In the genomic region with DNA sequence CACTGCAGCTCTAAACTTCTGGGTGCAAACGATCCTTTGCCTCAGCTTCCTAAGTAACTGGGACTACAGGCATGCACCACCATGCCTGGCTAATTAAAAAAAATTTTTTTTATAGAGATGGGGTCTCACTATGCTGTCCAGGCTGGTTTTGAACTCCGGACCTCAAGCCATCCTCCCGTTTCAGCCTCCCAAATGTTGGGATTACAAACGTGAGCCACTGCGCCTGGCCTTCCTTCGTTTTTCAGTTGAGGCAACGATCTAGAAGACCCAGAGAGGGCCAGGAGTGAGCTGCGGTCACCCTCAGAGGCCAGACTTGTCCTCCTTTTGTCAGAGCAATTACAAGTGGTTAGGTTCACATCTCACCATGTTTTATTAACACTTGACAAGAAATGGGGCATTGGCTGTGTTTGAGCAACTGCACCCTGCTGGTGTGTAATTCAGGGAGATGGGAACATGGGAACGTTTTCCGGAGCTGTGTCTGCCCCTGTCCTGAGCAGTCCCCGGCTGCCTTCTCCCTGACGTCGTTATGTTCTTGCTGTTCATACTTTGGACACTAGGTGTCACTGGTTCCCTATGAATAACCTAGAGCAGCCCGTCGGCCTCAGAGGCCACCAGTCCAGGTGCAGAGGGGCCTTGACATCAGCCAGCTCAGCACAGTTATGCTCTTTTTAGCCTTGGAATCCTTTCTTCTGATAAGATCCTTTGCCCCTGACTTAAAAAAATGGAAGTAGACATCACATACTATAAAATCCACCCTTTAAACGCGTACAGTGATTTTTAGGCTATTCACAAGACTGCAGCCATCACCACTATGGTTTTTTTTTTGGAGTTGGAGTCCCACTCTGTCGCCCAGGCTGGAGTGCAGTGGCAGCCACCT, we compare ENCODE assay signal across 9 cellular contexts.
DNase-seq lines count a peak whose midpoint lies in the region; ATAC-seq and TF ChIP-seq lines count a peak whose summit lies in the region.
"Had no signal": no experiment of that assay in that cellular context is flagged by ENCODE, and none has a peak within 500 bp of the region (broad histone marks: within the 10 kb centered on the region; RNA-seq: fewer than 3 reads in every experiment).

No MANE protein-coding gene starts in this region.

- CTCF ChIA-PET in activated B cell treated with CpG ODN at 0.5 μM for 24 hours (lab: Charles Lee): no interaction called here

- peak; percentile 95 for ATAC-seq in GM18870 (IDR thresholded peaks at IDR 0.05; ENCODE audit: unreplicated experiment)
- ATAC-seq in HG03097 (IDR thresholded peaks at IDR 0.05; ENCODE audit: low FRiP score, unreplicated experiment): peak; percentile 79
- peak; percentile 79 for ATAC-seq in activated B cell treated with CpG ODN at 0.5 μM for 24 hours (ENCODE audit: low read depth)

- no peaks in the 10 kb centered on the region for H3K4me1 Mint-ChIP-seq in activated B cell treated with CpG ODN at 0.5 μM for 24 hours

- no peaks in the 10 kb centered on the region for H3K36me3 Mint-ChIP-seq in activated B cell treated with CpG ODN at 0.5 μM for 24 hours (ENCODE audit: low read depth)
- H3K36me3 Mint-ChIP-seq: IgD-negative memory B cell had no signal

- H3K27ac ChIP-seq in caudate nucleus (ENCODE audit: low read depth, low read length): no peak overlapping the region

- DNase-seq in Ammon's horn (ENCODE audit: low spot score) (peak; percentile 83), NCI-H2171 (lab: John Stamatoyannopoulos, UW) (peak; percentile 81), activated B cell treated with CpG ODN at 0.5 μM for 24 hours (peak; percentile 18), caudate nucleus (lab: John Stamatoyannopoulos, UW) (peak in 49 of 61 donors; percentile 1 to 63 (median 12)), kidney tubule cell (ENCODE audit: low spot score) (peak; percentile 76)
- DNase-seq in stimulated activated CD4-positive, alpha-beta T cell treated with anti-CD3 and anti-CD28 coated beads, Interleukin-4, amount 100 ng/mL, for 1 hour: peak; percentile 16

- no peak overlapping the region for H3K4me3 Mint-ChIP-seq in activated B cell treated with CpG ODN at 0.5 μM for 24 hours
- H3K4me3 Mint-ChIP-seq: IgD-negative memory B cell had no signal

- H3K27me3 Mint-ChIP-seq in activated B cell treated with CpG ODN at 0.5 μM for 24 hours: peaks cover 25% of the 10 kb centered on the region

- intact Hi-C loops in activated B cell treated with CpG ODN at 0.5 μM for 24 hours (cut with micrococcal nuclease): no loop called here

- peaks cover 5% of the 10 kb centered on the region for H3K9me3 Mint-ChIP-seq in activated B cell treated with CpG ODN at 0.5 μM for 24 hours

- POLR2A ChIA-PET in activated B cell treated with CpG ODN at 0.5 μM for 24 hours (lab: Charles Lee): no interaction called here

- H3K27ac Mint-ChIP-seq in activated B cell treated with CpG ODN at 0.5 μM for 24 hours: no peak overlapping the region
- H3K27ac Mint-ChIP-seq: IgD-negative memory B cell had no signal

- TF ChIP-seq CTCF in activated B cell treated with CpG ODN at 0.5 μM for 24 hours (IDR thresholded peaks at IDR 0.05): peak; percentile 43

Comparison
In these comparisons a context has a peak if more than half of its experiments do, and no peak if none do; other contexts are left out.
1. DNase-seq: peak in every context shown above with its lines; median percentile 83 in Ammon's horn; 81 in NCI-H2171; 76 in kidney tubule cell; 18 in activated B cell treated with CpG ODN at 0.5 μM for 24 hours; 16 in stimulated activated CD4-positive, alpha-beta T cell treated with anti-CD3 and anti-CD28 coated beads, Interleukin-4, amount 100 ng/mL, for 1 hour; 12 in caudate nucleus.